Comparison of ENCODE assay signal across 18 cellular contexts in the genomic region with DNA sequence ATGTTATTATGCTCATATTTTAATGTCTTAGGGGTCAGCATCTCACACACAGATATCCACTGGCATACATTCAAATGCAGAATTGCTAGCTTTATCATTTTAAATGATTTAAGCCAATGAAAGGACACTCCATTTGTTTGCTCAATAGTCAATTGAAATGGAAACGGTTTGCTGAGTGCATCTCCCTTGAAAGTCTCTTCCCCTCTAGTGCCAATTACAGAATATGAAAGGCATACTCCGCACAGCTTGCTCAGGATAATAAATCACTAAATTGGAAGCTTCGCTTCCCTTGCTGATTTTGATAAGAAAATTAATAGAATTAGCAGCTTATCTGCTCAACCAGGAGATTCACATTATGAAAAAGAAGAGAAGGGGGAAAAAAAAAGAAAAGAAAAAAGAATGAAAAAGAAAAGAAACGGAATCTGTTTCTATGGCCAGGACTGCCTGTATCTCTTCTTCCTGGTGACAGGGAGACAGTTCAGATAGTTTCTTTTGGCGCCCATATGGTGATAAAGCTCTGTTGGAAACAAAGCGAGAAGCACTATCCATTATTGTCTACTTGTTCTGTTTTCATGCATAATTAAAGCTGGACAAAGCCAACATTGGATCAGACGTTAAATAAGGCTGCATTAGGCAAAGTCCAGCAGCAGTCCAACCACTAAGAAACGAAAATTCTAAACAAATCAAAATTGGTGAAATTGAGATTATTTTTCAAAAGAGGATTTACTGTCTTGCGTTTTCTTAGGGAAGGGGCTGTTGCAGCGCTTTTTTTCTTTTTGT.
DNase-seq lines count a peak whose midpoint lies in the region; ATAC-seq and TF ChIP-seq lines count a peak whose summit lies in the region.
"Had no signal": no experiment of that assay in that cellular context is flagged by ENCODE, and none has a peak within 500 bp of the region (broad histone marks: within the 10 kb centered on the region; RNA-seq: fewer than 3 reads in every experiment).

No MANE protein-coding gene starts in this region.

- peaks cover 9% of the 10 kb centered on the region for H3K9me3 Mint-ChIP-seq in endodermal cell
- H3K9me3 Mint-ChIP-seq in CD4-positive, alpha-beta T cell, result no peaks in the 10 kb centered on the region
- H3K9me3 Mint-ChIP-seq: CD8-positive, alpha-beta T cell; natural killer cell treated with Interleukin-12 subunit alpha and Interleukin-12 subunit beta and Interleukin-15 and Interleukin-18, amount 100 ng/mL, for 72 hours had no signal

- peaks cover 19% of the 10 kb centered on the region for H3K4me1 Mint-ChIP-seq in endodermal cell
- H3K4me1 Mint-ChIP-seq in CD4-positive, alpha-beta T cell (ENCODE audit: low read depth), result no peaks in the 10 kb centered on the region

- H3K9ac ChIP-seq in endodermal cell (ENCODE audit: extremely low read depth, low read length, poor library complexity, severe bottlenecking), result no peak overlapping the region

- H3K27me3 ChIP-seq in endodermal cell (ENCODE audit: control insufficient read depth, insufficient read depth, low read length, poor library complexity, severe bottlenecking), result no peaks in the 10 kb centered on the region
- H3K27me3 ChIP-seq in CD4-positive, alpha-beta T cell (ENCODE audit: control insufficient read depth, insufficient read depth, low read length), result peaks cover 6% of the 10 kb centered on the region
- H3K27me3 ChIP-seq: left lung, SJSA1 had no signal

- CTCF ChIA-PET in CD4-positive, alpha-beta T cell (lab: Charles Lee), result no interaction called here

- intact Hi-C loops in CD4-positive, alpha-beta T cell (cut with DNase I, micrococcal nuclease), result no loop called here

- H3K27ac ChIP-seq in endodermal cell (ENCODE audit: low read depth, low read length), result peak overlapping the region; percentile 90
- H3K27ac ChIP-seq in CD4-positive, alpha-beta T cell (ENCODE audit: low read depth, low read length), result no peak overlapping the region
- H3K27ac ChIP-seq: left lung, SJSA1, skin epidermis had no signal

- TF ChIP-seq CTCF in endodermal cell (conservative IDR thresholded peaks at IDR 0.05) (no peak), omental fat pad (IDR thresholded peaks at IDR 0.05) (no peak)
- TF ChIP-seq CTCF in CD4-positive, alpha-beta T cell (IDR thresholded peaks at IDR 0.05), result no peak

- H3K36me3 ChIP-seq in endodermal cell (ENCODE audit: control insufficient read depth, insufficient read depth, low read length), result no peaks in the 10 kb centered on the region
- H3K36me3 ChIP-seq: left lung, SJSA1 had no signal

- ATAC-seq in CD4-positive, alpha-beta T cell (ENCODE audit: poor library complexity), result no peak
- no peak for ATAC-seq in omental fat pad (ENCODE audit: low FRiP score)
- ATAC-seq: CD8-positive, alpha-beta T cell; left lung; natural killer cell treated with Interleukin-12 subunit alpha and Interleukin-12 subunit beta and Interleukin-15 and Interleukin-18, amount 100 ng/mL, for 72 hours had no signal

- no peak overlapping the region for H3K4me3 ChIP-seq in endodermal cell (ENCODE audit: low read length)
- H3K4me3 ChIP-seq: left lung, SJSA1, skin epidermis had no signal

- H3K9me3 ChIP-seq in endodermal cell (ENCODE audit: control insufficient read depth, low read length), result peaks cover 5% of the 10 kb centered on the region
- H3K9me3 ChIP-seq in CD4-positive, alpha-beta T cell (ENCODE audit: control insufficient read depth, low read length), result no peaks in the 10 kb centered on the region
- H3K9me3 ChIP-seq: SJSA1 had no signal

- POLR2A ChIA-PET in CD4-positive, alpha-beta T cell (lab: Charles Lee), result no interaction called here

- no peak overlapping the region for H3K4me3 Mint-ChIP-seq in endodermal cell
- H3K4me3 Mint-ChIP-seq in CD4-positive, alpha-beta T cell, result no peak overlapping the region
- H3K4me3 Mint-ChIP-seq: activated naive CD8-positive, alpha-beta T cell; CD8-positive, alpha-beta T cell; natural killer cell treated with Interleukin-12 subunit alpha and Interleukin-12 subunit beta and Interleukin-15 and Interleukin-18, amount 100 ng/mL, for 72 hours had no signal

- no peak overlapping the region for H3K27ac Mint-ChIP-seq in endodermal cell
- H3K27ac Mint-ChIP-seq in CD4-positive, alpha-beta T cell, result no peak overlapping the region
- H3K27ac Mint-ChIP-seq: activated naive CD8-positive, alpha-beta T cell; CD8-positive, alpha-beta T cell; natural killer cell treated with Interleukin-12 subunit alpha and Interleukin-12 subunit beta and Interleukin-15 and Interleukin-18, amount 100 ng/mL, for 72 hours had no signal

- DNase-seq in NCI-H2107 treated with DMSO at 0.1 percent for 48 hours (lab: John Stamatoyannopoulos, UW; ENCODE audit: unreplicated experiment), result peak; percentile 79
- no peak for DNase-seq in NCI-H2107 (lab: John Stamatoyannopoulos, UW)
- peak; percentile 37 for DNase-seq in NCI-H345 (lab: John Stamatoyannopoulos, UW)
- DNase-seq in endodermal cell, result no peak
- peak; percentile 51 for DNase-seq in superior temporal gyrus (ENCODE audit: extremely low spot score)
- no peak for DNase-seq in stimulated activated CD4-positive, alpha-beta T cell treated with anti-CD3 and anti-CD28 coated beads, Interleukin-4, amount 100 ng/mL, for 24 hours
- no peak for DNase-seq in CD4-positive, alpha-beta T cell
- DNase-seq in omental fat pad (ENCODE audit: low spot score), result no peak
- DNase-seq: 8988T; CD8-positive, alpha-beta T cell; central memory CD4-positive, alpha-beta T cell; H7; Kasumi-1; left lung had no signal

- H3K4me1 ChIP-seq in endodermal cell (ENCODE audit: control insufficient read depth, insufficient read depth, low read length), result no peaks in the 10 kb centered on the region
- H3K4me1 ChIP-seq: SJSA1 had no signal

- WGBS in endodermal cell (ENCODE audit: insufficient coverage in 1 of 2, insufficient read length in 1 of 2), 2 experiments, result 42 to 52% methylated on average over 5 to 10 of the region's 10 CpGs

- peaks cover 2% of the 10 kb centered on the region for H3K27me3 Mint-ChIP-seq in endodermal cell (ENCODE audit: insufficient read depth)
- peaks cover 22% of the 10 kb centered on the region for H3K27me3 Mint-ChIP-seq in CD4-positive, alpha-beta T cell

- peaks cover 5% of the 10 kb centered on the region for H3K36me3 Mint-ChIP-seq in endodermal cell (ENCODE audit: low read depth)
- H3K36me3 Mint-ChIP-seq in CD4-positive, alpha-beta T cell (ENCODE audit: low read depth), result no peaks in the 10 kb centered on the region
- H3K36me3 Mint-ChIP-seq: activated naive CD8-positive, alpha-beta T cell; CD8-positive, alpha-beta T cell; natural killer cell treated with Interleukin-12 subunit alpha and Interleukin-12 subunit beta and Interleukin-15 and Interleukin-18, amount 100 ng/mL, for 72 hours had no signal

Comparison
In these comparisons a context has a peak if more than half of its experiments do, and no peak if none do; other contexts are left out.
1. DNase-seq: peak in NCI-H2107 treated with DMSO at 0.1 percent for 48 hours (single experiment), NCI-H345 (single experiment) and superior temporal gyrus (single experiment); none in NCI-H2107 (single experiment), endodermal cell (single experiment), stimulated activated CD4-positive, alpha-beta T cell treated with anti-CD3 and anti-CD28 coated beads, Interleukin-4, amount 100 ng/mL, for 24 hours (single experiment), CD4-positive, alpha-beta T cell (0 of 10) and omental fat pad (single experiment).